ENCODE assay signal across 9 cellular contexts in the genomic region with DNA sequence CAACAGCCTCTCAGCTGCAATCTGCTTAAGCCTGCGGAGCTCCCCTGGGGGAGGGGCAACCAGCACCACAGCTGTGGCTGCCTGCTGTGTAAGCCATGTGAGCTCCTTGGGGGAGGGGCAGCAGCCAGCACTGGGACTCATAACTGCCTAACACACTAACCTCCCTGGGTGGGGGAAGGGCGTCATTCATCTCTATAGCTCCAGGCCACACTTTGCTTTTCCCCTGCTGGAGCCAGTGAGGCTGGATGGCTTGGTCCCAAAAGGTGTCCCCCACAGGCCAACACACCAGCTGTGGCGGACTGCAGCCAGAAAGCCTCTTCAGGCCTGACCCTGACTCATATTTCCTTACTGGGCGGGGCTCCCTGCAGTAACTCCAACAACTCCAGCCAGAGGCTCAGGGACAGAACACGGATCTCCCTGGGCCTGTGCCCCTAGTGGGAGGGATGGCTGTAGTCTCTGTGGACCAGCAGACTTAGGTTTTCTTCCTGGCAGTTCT.
DNase-seq lines count a peak whose midpoint lies in the region; ATAC-seq and TF ChIP-seq lines count a peak whose summit lies in the region.
"Had no signal": no experiment of that assay in that cellular context is flagged by ENCODE, and none has a peak within 500 bp of the region (broad histone marks: within the 10 kb centered on the region; RNA-seq: fewer than 3 reads in every experiment).

No MANE protein-coding gene starts in this region.

- no peaks in the 10 kb centered on the region for H3K36me3 Mint-ChIP-seq in activated CD4-positive, alpha-beta memory T cell treated with anti-CD3 and anti-CD28 coated beads, Interleukin-2, amount 10 ng/mL, durations not matched to agents 7 days and 5 days (ENCODE audit: low read depth)

- H3K9me3 ChIP-seq in psoas muscle = no peaks in the 10 kb centered on the region

- H3K4me3 ChIP-seq in psoas muscle = peak overlapping the region; percentile 48

- peak overlapping the region; percentile 90 for H3K27ac ChIP-seq in psoas muscle

- TF ChIP-seq CTCF in psoas muscle (IDR thresholded peaks at IDR 0.05) = peak; percentile 44

- peaks cover 3% of the 10 kb centered on the region for H3K27me3 Mint-ChIP-seq in activated CD4-positive, alpha-beta memory T cell treated with anti-CD3 and anti-CD28 coated beads, Interleukin-2, amount 10 ng/mL, durations not matched to agents 7 days and 5 days
- H3K27me3 Mint-ChIP-seq: naive B cell had no signal

- DNase-seq in NCI-H446 treated with DMSO at 0.1 percent for 48 hours (lab: John Stamatoyannopoulos, UW) (peak; percentile 48), fibroblast of gingiva (ENCODE audit: low read depth) (peak; percentile 20), psoas muscle (peak; percentile 89 to 97)
- DNase-seq in stimulated activated naive CD4-positive, alpha-beta T cell treated with Interleukin-2 at 50 U/mL for 16 hours (lab: John Stamatoyannopoulos, UW) = no peak
- DNase-seq in activated effector memory CD4-positive, alpha-beta T cell treated with Interleukin-2 at 50 U/mL for 16 hours = no peak
- DNase-seq in activated CD4-positive, alpha-beta memory T cell treated with anti-CD3 and anti-CD28 coated beads, Interleukin-2, amount 10 ng/mL, durations not matched to agents 7 days and 5 days = no peak
- DNase-seq: naive B cell had no signal

- CTCF ChIA-PET in activated CD4-positive, alpha-beta memory T cell treated with anti-CD3 and anti-CD28 coated beads, Interleukin-2, amount 10 ng/mL, durations not matched to agents 7 days and 5 days (lab: Charles Lee) = no interaction called here

- H3K27ac Mint-ChIP-seq in activated CD4-positive, alpha-beta memory T cell treated with anti-CD3 and anti-CD28 coated beads, Interleukin-2, amount 10 ng/mL, durations not matched to agents 7 days and 5 days = no peak overlapping the region

- peaks cover 26% of the 10 kb centered on the region for H3K4me1 ChIP-seq in psoas muscle

- intact Hi-C loops in psoas muscle (cut with DNase I) = loop anchor here (1.0 to 10.0 kb wide), 3 partner anchors 15 to 131 kb away; partner anchors contain the start of gene PPM1L (in 1 of the 2)

- H3K4me1 Mint-ChIP-seq in activated CD4-positive, alpha-beta memory T cell treated with anti-CD3 and anti-CD28 coated beads, Interleukin-2, amount 10 ng/mL, durations not matched to agents 7 days and 5 days = no peaks in the 10 kb centered on the region

- ATAC-seq in GM19025 (IDR thresholded peaks at IDR 0.05; ENCODE audit: low read depth, unreplicated experiment) = peak; percentile 53
- ATAC-seq in HG02870 (IDR thresholded peaks at IDR 0.05; ENCODE audit: unreplicated experiment) = peak; percentile 35
- ATAC-seq in psoas muscle = peak; percentile 94 to 97 (median 96)

- 15 to 20% (median 17%) methylated on average over 5 of the region's 5 CpGs for WGBS in psoas muscle, 3 donors

- peaks cover 9% of the 10 kb centered on the region for H3K9me3 Mint-ChIP-seq in activated CD4-positive, alpha-beta memory T cell treated with anti-CD3 and anti-CD28 coated beads, Interleukin-2, amount 10 ng/mL, durations not matched to agents 7 days and 5 days

- no peak overlapping the region for H3K4me3 Mint-ChIP-seq in activated CD4-positive, alpha-beta memory T cell treated with anti-CD3 and anti-CD28 coated beads, Interleukin-2, amount 10 ng/mL, durations not matched to agents 7 days and 5 days
- H3K4me3 Mint-ChIP-seq: naive B cell had no signal

- no peaks in the 10 kb centered on the region for H3K36me3 ChIP-seq in psoas muscle (ENCODE audit: insufficient read depth in 1 of 2, low read depth in 1 of 2)

- POLR2A ChIA-PET in activated CD4-positive, alpha-beta memory T cell treated with anti-CD3 and anti-CD28 coated beads, Interleukin-2, amount 10 ng/mL, durations not matched to agents 7 days and 5 days (lab: Charles Lee) = no interaction called here

- H3K27me3 ChIP-seq in psoas muscle (ENCODE audit: insufficient read depth in 3 of 3, low read length in 2 of 3) = no peaks in the 10 kb centered on the region

Comparison
In these comparisons a context has a peak if more than half of its experiments do, and no peak if none do; other contexts are left out.
1. ATAC-seq: peak in every context shown above with its lines; median percentile 96 in psoas muscle; 53 in GM19025; 35 in HG02870.
2. DNase-seq: peak in NCI-H446 treated with DMSO at 0.1 percent for 48 hours (single experiment), fibroblast of gingiva (single experiment) and psoas muscle (2 of 2); none in stimulated activated naive CD4-positive, alpha-beta T cell treated with Interleukin-2 at 50 U/mL for 16 hours (single experiment), activated effector memory CD4-positive, alpha-beta T cell treated with Interleukin-2 at 50 U/mL for 16 hours (single experiment) and activated CD4-positive, alpha-beta memory T cell treated with anti-CD3 and anti-CD28 coated beads, Interleukin-2, amount 10 ng/mL, durations not matched to agents 7 days and 5 days (single experiment).